8 cellular contexts compared by ENCODE assay signal in genomic region chr2:173448938-173449471, GRCh38.
A peak's percentile ranks its signal among the peaks of the same experiment; 100 is the strongest.
DNase-seq lines count a peak whose midpoint lies in the region; ATAC-seq and TF ChIP-seq lines count a peak whose summit lies in the region.

No MANE protein-coding gene starts in this region.

- H3K4me3 ChIP-seq in GM12864 (ENCODE audit: low read depth, low read length) (peak overlapping the region; percentile 43), OCI-LY1 (ENCODE audit: low read depth, low read length, poor library complexity, severe bottlenecking) (peak overlapping the region; percentile 47), fibroblast of mammary gland (ENCODE audit: control insufficient read depth, low read depth, low read length) (peak overlapping the region; percentile 46), suprapubic skin (peak overlapping the region; percentile 25)

- peaks cover 19% of the 10 kb centered on the region for H3K4me1 Mint-ChIP-seq in activated T-cell treated with anti-CD3 and anti-CD28 coated beads, Interleukin-2, amount 50 U/mL, for 24 hours (ENCODE audit: low read depth)
- no peaks in the 10 kb centered on the region for H3K4me1 Mint-ChIP-seq in natural killer cell treated with Interleukin-12 subunit alpha and Interleukin-12 subunit beta and Interleukin-15 and Interleukin-18, amount 100 ng/mL, for 72 hours (ENCODE audit: low read depth in 2 of 2)

- H3K4me1 ChIP-seq in OCI-LY1 (ENCODE audit: insufficient read depth, low read length, severe bottlenecking) (peaks cover 13% of the 10 kb centered on the region), suprapubic skin (no peaks in the 10 kb centered on the region)

- no peak overlapping the region for H3K27ac Mint-ChIP-seq in activated T-cell treated with anti-CD3 and anti-CD28 coated beads, Interleukin-2, amount 50 U/mL, for 24 hours
- no peak overlapping the region for H3K27ac Mint-ChIP-seq in natural killer cell treated with Interleukin-12 subunit alpha and Interleukin-12 subunit beta and Interleukin-15 and Interleukin-18, amount 100 ng/mL, for 72 hours

- H3K27me3 ChIP-seq in OCI-LY1 (ENCODE audit: insufficient read depth, low read length) (0 out of 2 replicates have a peak, but pooled peaks cover 10% of the 10 kb centered on the region), suprapubic skin (no peaks in the 10 kb centered on the region)

- H2AFZ ChIP-seq in OCI-LY1 (ENCODE audit: low read length), result peak overlapping the region; percentile 98

- H4K20me1 ChIP-seq in OCI-LY1 (ENCODE audit: insufficient read depth, low read length), result no peaks in the 10 kb centered on the region

- H3K9me2 ChIP-seq in OCI-LY1 (ENCODE audit: low read depth, low read length), result no peaks in the 10 kb centered on the region

- WGBS in suprapubic skin, result 14% methylated on average over 16 of the region's 17 CpGs

- no peaks in the 10 kb centered on the region for H3F3A ChIP-seq in OCI-LY1 (ENCODE audit: insufficient read depth, low read length)

- H3K4me3 Mint-ChIP-seq in activated T-cell treated with anti-CD3 and anti-CD28 coated beads, Interleukin-2, amount 50 U/mL, for 24 hours, result peak overlapping the region; percentile 61
- H3K4me3 Mint-ChIP-seq in natural killer cell treated with Interleukin-12 subunit alpha and Interleukin-12 subunit beta and Interleukin-15 and Interleukin-18, amount 100 ng/mL, for 72 hours, result peak overlapping the region; percentile 55

- H3K9me3 ChIP-seq in OCI-LY1 (ENCODE audit: low read length) (no peaks in the 10 kb centered on the region), suprapubic skin (no peaks in the 10 kb centered on the region)

- peak; percentile 85 for ATAC-seq in HG03432 (IDR thresholded peaks at IDR 0.05; ENCODE audit: unreplicated experiment)
- ATAC-seq in natural killer cell treated with Interleukin-12 subunit alpha and Interleukin-12 subunit beta and Interleukin-15 and Interleukin-18, amount 100 ng/mL, for 72 hours, result peak; percentile 72 to 76

- H3K36me3 ChIP-seq in OCI-LY1 (ENCODE audit: insufficient read depth, low read length) (no peaks in the 10 kb centered on the region), suprapubic skin (no peaks in the 10 kb centered on the region)

- peak; percentile 76 for DNase-seq in GM12864 (ENCODE audit: low read depth)
- DNase-seq in activated T-cell treated with anti-CD3 and anti-CD28 coated beads, Interleukin-2, amount 50 U/mL, for 24 hours, result peak; percentile 63
- DNase-seq in fibroblast of mammary gland (ENCODE audit: low read depth), result peak; percentile 79
- peak; percentile 67 for DNase-seq in natural killer cell treated with Interleukin-12 subunit alpha and Interleukin-12 subunit beta and Interleukin-15 and Interleukin-18, amount 100 ng/mL, for 72 hours (ENCODE audit: low spot score)
- DNase-seq in suprapubic skin (ENCODE audit: low spot score in 2 of 2), result peak; percentile 83 to 84
- DNase-seq in NCI-H128 (lab: John Stamatoyannopoulos, UW; ENCODE audit: unreplicated experiment), result no peak

- no peaks in the 10 kb centered on the region for H3K79me2 ChIP-seq in OCI-LY1 (ENCODE audit: insufficient read depth, low read length)

- H3K9me3 Mint-ChIP-seq in activated T-cell treated with anti-CD3 and anti-CD28 coated beads, Interleukin-2, amount 50 U/mL, for 24 hours, result peaks cover 2% of the 10 kb centered on the region
- H3K9me3 Mint-ChIP-seq in natural killer cell treated with Interleukin-12 subunit alpha and Interleukin-12 subunit beta and Interleukin-15 and Interleukin-18, amount 100 ng/mL, for 72 hours, result no peaks in the 10 kb centered on the region

- H3K27ac ChIP-seq in OCI-LY1 (ENCODE audit: low read depth, low read length, poor library complexity, severe bottlenecking), result no peak overlapping the region
- no peak overlapping the region for H3K27ac ChIP-seq in suprapubic skin

- no peak for TF ChIP-seq POLR2A in suprapubic skin (IDR thresholded peaks at IDR 0.05)

- no peaks in the 10 kb centered on the region for H3K36me3 Mint-ChIP-seq in activated T-cell treated with anti-CD3 and anti-CD28 coated beads, Interleukin-2, amount 50 U/mL, for 24 hours (ENCODE audit: low read depth)
- H3K36me3 Mint-ChIP-seq in natural killer cell treated with Interleukin-12 subunit alpha and Interleukin-12 subunit beta and Interleukin-15 and Interleukin-18, amount 100 ng/mL, for 72 hours, result no peaks in the 10 kb centered on the region

- no peak overlapping the region for H3K9ac ChIP-seq in OCI-LY1 (ENCODE audit: low read length)

- TF ChIP-seq EP300 in suprapubic skin (IDR thresholded peaks at IDR 0.05), result no peak

- H3K27me3 Mint-ChIP-seq in activated T-cell treated with anti-CD3 and anti-CD28 coated beads, Interleukin-2, amount 50 U/mL, for 24 hours, result peaks cover 4% of the 10 kb centered on the region
- peaks cover 15 to 32% of the 10 kb centered on the region in 2 donors for H3K27me3 Mint-ChIP-seq in natural killer cell treated with Interleukin-12 subunit alpha and Interleukin-12 subunit beta and Interleukin-15 and Interleukin-18, amount 100 ng/mL, for 72 hours

- peak overlapping the region; percentile 48 for H3K4me2 ChIP-seq in OCI-LY1 (ENCODE audit: low read length)

- TF ChIP-seq CTCF in GM12864 (IDR thresholded peaks at IDR 0.05; ENCODE audit: low read depth, low read length, missing control alignments) (peak; percentile 81), OCI-LY1 (IDR thresholded peaks at IDR 0.05; ENCODE audit: low read length) (peak; percentile 75), fibroblast of mammary gland (conservative IDR thresholded peaks at IDR 0.05; ENCODE audit: control insufficient read depth, insufficient read depth, low read depth, low read length) (peak; percentile 91), suprapubic skin (IDR thresholded peaks at IDR 0.05) (peak; percentile 35 to 68)
